Comparison of ENCODE assay signal across 8 cellular contexts in the genomic region with DNA sequence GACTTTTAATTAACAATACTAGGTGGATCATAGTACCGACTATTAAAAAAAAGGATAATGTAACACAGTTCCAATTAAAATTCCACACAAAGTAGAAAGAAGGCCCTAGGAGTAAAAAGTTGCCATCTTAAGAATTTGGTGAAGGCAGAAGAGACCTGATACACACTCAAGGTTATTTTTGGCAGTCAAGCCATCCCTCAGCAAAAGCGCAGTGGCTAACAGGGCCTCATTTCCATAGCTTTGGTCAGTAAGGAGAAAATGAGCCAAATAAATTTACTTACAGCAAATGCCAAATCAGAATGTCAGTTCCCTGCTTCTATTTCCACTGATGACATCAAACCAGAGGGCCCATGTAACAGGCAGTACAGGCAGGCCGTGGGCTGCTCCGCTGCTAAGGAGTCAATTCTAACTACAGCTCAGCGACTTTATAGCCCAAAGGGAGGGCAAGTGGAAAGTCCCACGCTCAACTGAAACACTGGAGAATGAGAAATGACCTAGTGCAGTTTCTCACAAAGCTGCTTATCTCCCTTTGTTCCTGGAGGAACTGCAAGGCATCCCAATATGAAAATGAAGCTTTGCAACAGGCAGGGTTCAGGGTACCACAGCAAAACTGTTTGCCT. TPM values are rescaled to one million over a fixed set of nuclear protein-coding genes. Genes with fewer than 3 reads are reported as not detected.
DNase-seq lines count a peak whose midpoint lies in the region; ATAC-seq, FAIRE-seq and TF ChIP-seq lines count a peak whose summit lies in the region.

No MANE protein-coding gene starts in this region.

- FAIRE-seq in GM12878 (lab: Jason Lieb, UNC) = no peak

- DNase-seq in CD4-positive, CD25-positive, alpha-beta regulatory T cell = peak in 2 of 3 donors; percentile 10 to 29
- DNase-seq in GM12878 (ENCODE audit: low read depth, low spot score) (peak; percentile 55), myocyte (ENCODE audit: low read depth) (peak; percentile 20), transverse colon (no peak), NCI-H526 (lab: John Stamatoyannopoulos, UW) (no peak), NCI-H1105 (lab: John Stamatoyannopoulos, UW) (no peak)

- no peak overlapping the region for H2AFZ ChIP-seq in GM12878 (ENCODE audit: control insufficient read depth, low read depth, low read length)

- peaks cover 60% of the 10 kb centered on the region for H3K4me1 ChIP-seq in CD4-positive, CD25-positive, alpha-beta regulatory T cell (ENCODE audit: control insufficient read depth, insufficient read depth, low read length, poor library complexity, severe bottlenecking)
- H3K4me1 ChIP-seq in HUES48 (ENCODE audit: control insufficient read depth, insufficient read depth, low read length) (peaks cover 50% of the 10 kb centered on the region), GM12878 (ENCODE audit: control insufficient read depth, insufficient read depth, low read length) (peaks cover 13% of the 10 kb centered on the region), transverse colon (peaks cover 36 to 73% (median 51%) of the 10 kb centered on the region in 4 donors)

- peaks cover 92% of the 10 kb centered on the region for H3K79me2 ChIP-seq in GM12878 (ENCODE audit: control insufficient read depth, insufficient read depth, low read length)

- peak overlapping the region; percentile 55 to 80 (median 72) for H3K4me3 Mint-ChIP-seq in CD4-positive, CD25-positive, alpha-beta regulatory T cell

- H3K27me3 Mint-ChIP-seq in CD4-positive, CD25-positive, alpha-beta regulatory T cell = no peaks in the 10 kb centered on the region

- in situ Hi-C loops in GM12878 (cut with MboI) (loop anchor here (25.0 kb wide), 1 partner anchor 1651 kb away; the partner anchor contains the start of genes ABHD13 and LIG4), transverse colon (cut with MboI; ENCODE audit: low pct_ligation_motif_present in 1 of 4, low pct_unique_long_range_greater_than_20kb in 1 of 4, low sequenced_read_pairs in 3 of 4) (loop anchor here in 1 of 4 donors (25.0 kb wide), 1 partner anchor 351 kb away; no protein-coding TSS in a partner anchor)

- TF ChIP-seq CTCF in GM12878 (IDR thresholded peaks at IDR 0.05 in 2 of 3, conservative IDR thresholded peaks at IDR 0.05 in 1 of 3; ENCODE audit: control insufficient read depth in 2 of 3, extremely low read depth in 1 of 3, insufficient read depth in 1 of 3, low read depth in 3 of 3, low read length in 3 of 3) (no peak), transverse colon (IDR thresholded peaks at IDR 0.05) (no peak)

- WGBS in GM12878 (ENCODE audit: insufficient coverage, insufficient replicate concordance, low lambda C conversion rate, missing lambda C conversion rate) = 5% methylated on average over 6 of the region's 6 CpGs
- 45 to 52% methylated on average over 6 of the region's 6 CpGs for WGBS in transverse colon (ENCODE audit: low coverage in 1 of 2), 2 donors

- POLR2A ChIA-PET in GM12878 (lab: Charles Lee) = interaction anchor here (1.1 to 1.7 kb wide), 2 partner anchors 7 to 22 kb away, joined by 3 to 7 read pairs; no protein-coding TSS in a partner anchor

- H3K27ac Mint-ChIP-seq in CD4-positive, CD25-positive, alpha-beta regulatory T cell = peak overlapping the region in 2 of 3 donors; percentile 69 to 72

- RAD21 ChIA-PET in GM12878 (lab: Charles Lee; ENCODE audit: unreplicated experiment) = interaction anchor here (0.9 kb wide), 1 partner anchor 57 kb away, joined by 3 read pairs; no protein-coding TSS in a partner anchor

- peak overlapping the region; percentile 27 for H3K27ac ChIP-seq in CD4-positive, CD25-positive, alpha-beta regulatory T cell (ENCODE audit: insufficient read depth, low read length, poor library complexity, severe bottlenecking)
- H3K27ac ChIP-seq in HUES48 (ENCODE audit: low read depth, low read length) = peak overlapping the region; percentile 29
- peak overlapping the region; percentile 7 for H3K27ac ChIP-seq in GM12878 (ENCODE audit: control insufficient read depth, insufficient read depth)
- peak overlapping the region in 1 of 4 donors; percentile 40 for H3K27ac ChIP-seq in transverse colon

- intact Hi-C loops in GM12878 (cut with micrococcal nuclease; ENCODE audit: unreplicated experiment) (loop anchor here (5.0 kb wide), 1 partner anchor 356 kb away; no protein-coding TSS in a partner anchor), transverse colon (cut with DNase I; ENCODE audit: low total_unique reads) (no loop called here)

- no TSS peak for BruUV-seq in GM12878 (replicated peaks; lab: Mats Ljungman, UMichigan)

- no peak for TF ChIP-seq EP300 in GM12878 (IDR thresholded peaks at IDR 0.05; ENCODE audit: borderline replicate concordance in 1 of 2, control insufficient read depth in 1 of 2, low read depth in 2 of 2, low read length in 2 of 2)
- no peak for TF ChIP-seq EP300 in transverse colon (IDR thresholded peaks at IDR 0.05; ENCODE audit: low read depth)

- H3K36me3 Mint-ChIP-seq in CD4-positive, CD25-positive, alpha-beta regulatory T cell = peaks cover 14% of the 10 kb centered on the region

- H4K20me1 ChIP-seq in GM12878 (ENCODE audit: control insufficient read depth, insufficient read depth) = peaks cover under 1% of the 10 kb centered on the region; the same call in 1 of the 2 replicates

- H3K9ac ChIP-seq in HUES48 (ENCODE audit: low read depth, low read length) (no peak overlapping the region), GM12878 (ENCODE audit: control insufficient read depth, insufficient read depth, low read length) (0 out of 2 replicates have a peak overlapping the region, but pooled peaks have one; percentile 12)

- H3K9me3 ChIP-seq in CD4-positive, CD25-positive, alpha-beta regulatory T cell (ENCODE audit: control insufficient read depth in 2 of 2, low read length in 2 of 2) = no peaks in the 10 kb centered on the region
- H3K9me3 ChIP-seq in HUES48 (ENCODE audit: control insufficient read depth, insufficient read depth, low read length) (no peaks in the 10 kb centered on the region), GM12878 (replicated peaks; ENCODE audit: control insufficient read depth, insufficient read depth, low read length) (no peaks in the 10 kb centered on the region), transverse colon (no peaks in the 10 kb centered on the region)

- peak; percentile 36 to 63 for ATAC-seq in CD4-positive, CD25-positive, alpha-beta regulatory T cell (ENCODE audit: low read depth in 2 of 2)
- ATAC-seq in GM21381 (IDR thresholded peaks at IDR 0.05; ENCODE audit: unreplicated experiment) (peak; percentile 70), GM12878 (peak; percentile 85)

- no peaks in the 10 kb centered on the region for H3K9me3 Mint-ChIP-seq in CD4-positive, CD25-positive, alpha-beta regulatory T cell

- no peaks in the 10 kb centered on the region for H3K27me3 ChIP-seq in CD4-positive, CD25-positive, alpha-beta regulatory T cell (ENCODE audit: control insufficient read depth, insufficient read depth, low read length)
- H3K27me3 ChIP-seq in HUES48 (ENCODE audit: control insufficient read depth, insufficient read depth, low read length) (no peaks in the 10 kb centered on the region), GM12878 (replicated peaks in 1 of 2; ENCODE audit: control insufficient read depth in 2 of 2, insufficient read depth in 2 of 2, low read length in 1 of 2) (no peaks in the 10 kb centered on the region), transverse colon (no peaks in the 10 kb centered on the region)

- SMC1A ChIA-PET in GM12878 (lab: Charles Lee; ENCODE audit: uncharacterized antibody, unreplicated experiment) = interaction anchor here (0.8 to 5.4 kb wide), 3 partner anchors 24 to 235 kb away, joined by 3 to 29 read pairs (median 4); no protein-coding TSS in a partner anchor

- H3K36me3 ChIP-seq in CD4-positive, CD25-positive, alpha-beta regulatory T cell (ENCODE audit: control insufficient read depth, insufficient read depth, low read length) = peaks cover 28% of the 10 kb centered on the region
- peaks cover 35% of the 10 kb centered on the region for H3K36me3 ChIP-seq in HUES48 (ENCODE audit: control insufficient read depth, insufficient read depth, low read length)
- H3K36me3 ChIP-seq in GM12878 (ENCODE audit: control insufficient read depth in 2 of 2, insufficient read depth in 2 of 2, low read length in 1 of 2) = peaks cover 3 to 15% of the 10 kb centered on the region in 2 experiments; a peak in 3 of 4 replicates
- peaks cover 0 to 24% (median 2%) of the 10 kb centered on the region in 4 donors for H3K36me3 ChIP-seq in transverse colon

- CTCF ChIA-PET in GM12878 (lab: Yijun Ruan, JAX) = interaction anchor here (0.9 to 4.4 kb wide), 2 partner anchors 25 to 59 kb away, joined by 4 to 16 read pairs; partner anchors contain the start of gene EFNB2

- peaks cover 66 to 87% (median 73%) of the 10 kb centered on the region in 4 donors for H3K4me1 Mint-ChIP-seq in CD4-positive, CD25-positive, alpha-beta regulatory T cell

- H3K4me3 ChIP-seq in CD4-positive, CD25-positive, alpha-beta regulatory T cell (ENCODE audit: low read depth, low read length) = peak overlapping the region; percentile 60
- H3K4me3 ChIP-seq in HUES48 (ENCODE audit: low read depth, low read length) (no peak overlapping the region), GM12878 (peak overlapping the region; percentile 51; the same call in 1 of the 2 replicates), transverse colon (no peak overlapping the region)

- TF ChIP-seq POLR2A in GM12878 (IDR thresholded peaks at IDR 0.05; ENCODE audit: low read depth, low read length) = peak; percentile 64
- no peak for TF ChIP-seq POLR2A in transverse colon (IDR thresholded peaks at IDR 0.05)

- no peak for TF ChIP-seq RAD21 in GM12878 (IDR thresholded peaks at IDR 0.05; ENCODE audit: insufficient read depth, low read depth, low read length)

- H3K4me2 ChIP-seq in GM12878 (ENCODE audit: control insufficient read depth, insufficient read depth) = peak overlapping the region; percentile 19; the same call in 1 of the 2 replicates

RNA-seq across cellular contexts. Expression of gene ARGLU1, which starts 6.3 kb away (rescaled TPM):
- total RNA-seq in CD4-positive, CD25-positive, alpha-beta regulatory T cell = 235 TPM
- polyA plus RNA-seq in CD4-positive, CD25-positive, alpha-beta regulatory T cell = 10 to 100 TPM; 25.7 to 43.1 (median 31.9) TPM
- total RNA-seq in GM12878 (2013; cell fraction: nucleolus; rRNA removed) = 503 and 516 TPM in 2 replicates
- 92.4 and 113 TPM in 2 replicates for total RNA-seq in GM12878 (2014; rRNA removed)
- total RNA-seq in GM12878 (2014; rRNA removed; fragmentation: Illumina TruSeq; extraction: Trizol) = 93.8 and 101 TPM in 2 replicates
- 88.4 and 91.2 TPM in 2 replicates for total RNA-seq in GM12878 (2021)
- 42.3 TPM for polyA plus RNA-seq in GM12878 (2011; ENCODE audit: low read depth)
- polyA plus RNA-seq in GM12878 (2011; rRNA removed) = 197 and 333 TPM in 2 replicates
- polyA plus RNA-seq in GM12878 (2011; cell fraction: cytosol; rRNA removed) = 51.1 and 88.4 TPM in 2 replicates
- polyA plus RNA-seq in GM12878 (2011; cell fraction: nucleus; rRNA removed) = 510 and 559 TPM in 2 replicates
- polyA plus RNA-seq in GM12878 (2012) = 84.4 and 90.3 TPM in 2 replicates
- 105 and 138 TPM in 2 replicates for polyA plus RNA-seq in GM12878 (2014; fragmentation: Illumina TruSeq; extraction: Trizol)
- polyA plus RNA-seq in GM12878 (2014; fragmentation: Nextera tagmentation; extraction: Ambion mirVana) = 10 to 100 TPM; 47.1 to 70.3 TPM
- polyA plus RNA-seq in GM12878 (2014; rRNA removed) = 110 and 129 TPM in 2 replicates
- 100 to 1,000 TPM; 103 to 110 TPM for polyA plus RNA-seq in GM12878 (2016; fragmentation: Nextera tagmentation; extraction: Ambion mirVana)
- polyA minus RNA-seq in GM12878 (2011; rRNA and poly(A)+ RNA removed) = 22.2 and 28.0 TPM in 2 replicates
- polyA minus RNA-seq in GM12878 (2011; cell fraction: cytosol; rRNA and poly(A)+ RNA removed) = 13.8 and 15.4 TPM in 2 replicates
- 67.7 and 72.2 TPM in 2 replicates for polyA minus RNA-seq in GM12878 (2011; cell fraction: nucleus; rRNA and poly(A)+ RNA removed)
- 59.6 and 66.2 TPM in 2 replicates for total RNA-seq in myocyte
- 44.5 TPM for polyA plus RNA-seq in myocyte (2012)
- total RNA-seq in transverse colon = 100 to 1,000 TPM; 106 to 155 (median 155) TPM

RNA-seq across cellular contexts. Expression of gene EFNB2, which starts 26.2 kb away (rescaled TPM):
- 0.49 TPM for total RNA-seq in CD4-positive, CD25-positive, alpha-beta regulatory T cell
- polyA plus RNA-seq in CD4-positive, CD25-positive, alpha-beta regulatory T cell = under 1 TPM in 2 of 4 donors, not detected in 2; 0.20 to 0.27 TPM
- 0.12 and 0.13 TPM in 2 replicates for total RNA-seq in GM12878 (2013; cell fraction: nucleolus; rRNA removed)
- total RNA-seq in GM12878 (2014; rRNA removed) (0.22 and 0.40 TPM in 2 replicates), GM12878 (2014; rRNA removed; fragmentation: Illumina TruSeq; extraction: Trizol) (0.18 and 0.27 TPM in 2 replicates), GM12878 (2021) (0.40 and 0.44 TPM in 2 replicates), myocyte (4.4 and 4.8 TPM in 2 replicates), transverse colon (10 to 100 TPM; 46.8 to 84.2 (median 77.6) TPM)
- polyA plus RNA-seq in GM12878 (2011; ENCODE audit: low read depth) = 0.72 TPM
- polyA plus RNA-seq in GM12878 (2011; rRNA removed) (1.3 and 1.5 TPM in 2 replicates), GM12878 (2014; fragmentation: Illumina TruSeq; extraction: Trizol) (0.38 and 0.43 TPM in 2 replicates), GM12878 (2014; fragmentation: Nextera tagmentation; extraction: Ambion mirVana) (under 1 TPM; 0.18 TPM), GM12878 (2014; rRNA removed) (0.31 and 0.33 TPM in 2 replicates), GM12878 (2016; fragmentation: Nextera tagmentation; extraction: Ambion mirVana) (under 1 TPM in 1 of 2 experiments, not detected in 1; 0.12 TPM)
- 1.2 and 1.3 TPM in 2 replicates for polyA plus RNA-seq in GM12878 (2011; cell fraction: cytosol; rRNA removed)
- polyA plus RNA-seq in GM12878 (2011; cell fraction: nucleus; rRNA removed) = 1.2 and 2.0 TPM in 2 replicates
- 0.90 and 1.1 TPM in 2 replicates for polyA plus RNA-seq in GM12878 (2012)
- polyA minus RNA-seq in GM12878 (2011; rRNA and poly(A)+ RNA removed) = 1.8 and 1.9 TPM in 2 replicates
- polyA minus RNA-seq in GM12878 (2011; cell fraction: cytosol; rRNA and poly(A)+ RNA removed) = 0.80 and 1.4 TPM in 2 replicates
- 0.97 and 2.4 TPM in 2 replicates for polyA minus RNA-seq in GM12878 (2011; cell fraction: nucleus; rRNA and poly(A)+ RNA removed)
- polyA plus RNA-seq in myocyte (2012) = 10.9 TPM

Comparison
In these comparisons a context has a peak if more than half of its experiments do, and no peak if none do; other contexts are left out.
1. DNase-seq: peak in CD4-positive, CD25-positive, alpha-beta regulatory T cell (2 of 3), GM12878 (single experiment) and myocyte (single experiment); none in transverse colon (single experiment), NCI-H526 (0 of 2) and NCI-H1105 (single experiment).
2. H3K4me3 ChIP-seq: peak in CD4-positive, CD25-positive, alpha-beta regulatory T cell (single experiment) and GM12878 (single experiment); none in HUES48 (single experiment) and transverse colon (0 of 4).
3. Peak in every context shown above with its lines, with median percentiles within 50 percentile points of each other: ATAC-seq.